10 cellular contexts compared by ENCODE assay signal in the genomic region with DNA sequence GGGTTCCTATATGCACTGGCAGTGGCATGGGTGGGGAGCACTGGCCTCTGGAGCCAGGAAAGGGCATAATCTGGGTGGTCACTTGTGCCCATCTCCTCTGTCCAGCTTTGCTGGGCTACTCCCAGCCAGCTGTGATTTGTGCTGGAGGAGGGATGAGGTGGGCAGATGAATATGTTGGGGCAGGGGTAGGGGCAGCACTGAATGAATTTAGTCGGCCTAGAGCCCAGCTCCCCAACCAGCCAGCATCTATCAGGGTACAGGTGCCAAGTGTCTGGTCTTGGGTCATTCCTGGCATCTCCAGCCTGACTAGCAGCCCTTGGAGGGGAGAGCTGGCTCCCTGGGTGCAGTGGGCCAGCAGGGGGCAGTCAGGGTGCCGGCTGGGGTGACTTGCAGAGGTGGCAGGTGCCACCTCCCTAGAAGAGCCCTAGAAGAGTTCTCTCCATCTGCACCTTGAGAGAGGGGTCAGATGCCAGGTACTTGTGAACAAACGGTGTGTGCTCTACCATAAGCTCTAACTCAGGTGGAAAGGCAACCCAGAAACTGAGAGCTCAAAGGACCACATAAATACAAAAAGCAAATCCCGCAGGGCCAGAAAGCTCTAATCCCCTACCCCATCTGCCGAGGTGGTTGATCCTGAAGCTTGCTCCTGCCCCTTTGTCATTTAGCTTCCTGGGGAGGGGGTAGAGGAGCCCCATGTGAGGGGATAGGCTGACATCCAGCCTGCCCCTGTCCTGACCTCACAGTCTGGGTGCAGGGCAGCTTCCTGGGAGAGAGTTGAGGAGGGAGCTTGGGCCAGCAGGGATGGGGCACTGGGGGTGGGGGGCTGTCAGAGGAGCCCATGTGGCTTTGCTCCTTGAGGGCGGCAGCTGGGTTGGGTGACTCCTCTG. TPM values are rescaled to one million over a fixed set of nuclear protein-coding genes. Genes with fewer than 3 reads are reported as not detected.
A peak's percentile ranks its signal among the peaks of the same experiment; 100 is the strongest.
DNase-seq lines count a peak whose midpoint lies in the region; TF ChIP-seq lines count a peak whose summit lies in the region.
"Had no signal": no experiment of that assay in that cellular context is flagged by ENCODE, and none has a peak within 500 bp of the region (broad histone marks: within the 10 kb centered on the region; RNA-seq: fewer than 3 reads in every experiment).

No MANE protein-coding gene starts in this region.

- no CpG with 5 or more reads among the region's 6 CpGs for WGBS in trophoblast cell (ENCODE audit: extremely low coverage, insufficient coverage, insufficient read length)
- 34 to 56% (median 49%) methylated on average over 5 to 6 of the region's 6 CpGs for WGBS in stomach, 5 donors

- no peak overlapping the region for H4K12ac ChIP-seq in trophoblast cell (ENCODE audit: low read depth, low read length)

- H3K4me2 ChIP-seq in trophoblast cell (ENCODE audit: low read length), result no peak overlapping the region

- no peak overlapping the region for H3K14ac ChIP-seq in trophoblast cell (ENCODE audit: low read length)

- no peak overlapping the region for H2AK5ac ChIP-seq in trophoblast cell (ENCODE audit: low read length)

- H3K23ac ChIP-seq in trophoblast cell (ENCODE audit: low read length), result no peak overlapping the region

- H2AFZ ChIP-seq in trophoblast cell (ENCODE audit: insufficient read depth, low read length, poor library complexity), result no peak overlapping the region

- H3K4me1 ChIP-seq in trophoblast cell (ENCODE audit: control insufficient read depth in 1 of 2, insufficient read depth in 2 of 2, low read length in 2 of 2) (peaks cover 5 to 9% of the 10 kb centered on the region in 2 experiments), stomach (peaks cover 12 to 33% (median 19%) of the 10 kb centered on the region in 4 donors)

- DNase-seq in NCI-H1417 (lab: John Stamatoyannopoulos, UW) (peak; percentile 12 to 87 (median 41)), NCI-H1417 treated with DMSO at 0.1 percent for 48 hours (lab: John Stamatoyannopoulos, UW) (no peak), NCI-H524 (lab: John Stamatoyannopoulos, UW) (peak; percentile 99 to 100), epidermal melanocyte (ENCODE audit: insufficient read length, low spot score) (peak; percentile 15), nucleus accumbens (lab: John Stamatoyannopoulos, UW) (peak in 36 of 56 donors; percentile 12 to 75 (median 42)), trophoblast cell (no peak), NCI-H69 (lab: John Stamatoyannopoulos, UW) (no peak), stomach (no peak)

- no peak overlapping the region for H4K91ac ChIP-seq in trophoblast cell (ENCODE audit: low read depth, low read length)

- no peak overlapping the region for H3K18ac ChIP-seq in trophoblast cell (ENCODE audit: low read length)

- no peak overlapping the region for H2BK12ac ChIP-seq in trophoblast cell (ENCODE audit: low read length)

- H3K27me3 ChIP-seq in trophoblast cell (ENCODE audit: insufficient read depth, low read length) (peaks cover 20% of the 10 kb centered on the region), stomach (peaks cover 0 to 96% (median 39%) of the 10 kb centered on the region in 3 donors)

- H3K79me2 ChIP-seq in trophoblast cell (ENCODE audit: control insufficient read depth, insufficient read depth, low read length, poor library complexity), result no peaks in the 10 kb centered on the region

- H2BK5ac ChIP-seq in trophoblast cell (ENCODE audit: low read depth, low read length, poor library complexity), result no peak overlapping the region

- H3K4me3 ChIP-seq in trophoblast cell (ENCODE audit: low read depth, low read length) (no peak overlapping the region), stomach (no peak overlapping the region)

- H2BK120ac ChIP-seq in trophoblast cell (ENCODE audit: insufficient read depth, low read length, poor library complexity), result no peak overlapping the region

- H3K27ac ChIP-seq in trophoblast cell (ENCODE audit: low read depth, low read length) (no peak overlapping the region), stomach (no peak overlapping the region)
- H3K27ac ChIP-seq: C4-2B had no signal

- no peak overlapping the region for H3K9ac ChIP-seq in trophoblast cell (ENCODE audit: low read length)

- H3K79me1 ChIP-seq in trophoblast cell (ENCODE audit: low read length), result no peaks in the 10 kb centered on the region

- TF ChIP-seq CTCF in stomach (IDR thresholded peaks at IDR 0.05), result peak in 2 of 7 experiments; percentile 2 to 16

- no peak overlapping the region for H4K8ac ChIP-seq in trophoblast cell (ENCODE audit: low read depth, low read length)

- no peak for TF ChIP-seq POLR2A in stomach (IDR thresholded peaks at IDR 0.05)

- H3K36me3 ChIP-seq in trophoblast cell (ENCODE audit: control insufficient read depth in 1 of 2, insufficient read depth in 2 of 2, low read length in 2 of 2), result no peaks in the 10 kb centered on the region
- no peaks in the 10 kb centered on the region for H3K36me3 ChIP-seq in stomach

- TF ChIP-seq EP300 in stomach (IDR thresholded peaks at IDR 0.05), result no peak

- intact Hi-C loops in stomach (cut with DNase I; ENCODE audit: low total_unique reads), result loop anchor here (10.0 kb wide), 1 partner anchor 100 kb away; no protein-coding TSS in a partner anchor

- no peak overlapping the region for H3K4ac ChIP-seq in trophoblast cell (ENCODE audit: low read depth, low read length)

- H3K9me3 ChIP-seq in trophoblast cell (ENCODE audit: insufficient read depth, low read depth, low read length) (no peaks in the 10 kb centered on the region), stomach (no peaks in the 10 kb centered on the region)

RNA-seq across cellular contexts. Expression of gene SORCS2, which starts 2.2 kb away (rescaled TPM):
- polyA plus RNA-seq in trophoblast cell (2013), result 0.14 and 0.26 TPM in 2 replicates
- total RNA-seq in stomach, result 10 to 100 TPM in 1 of 5 donors, 1 to 10 TPM in 2, under 1 TPM in 1, not detected in 1; under 0.01 to 13.0 (median 4.2) TPM
- polyA plus RNA-seq in stomach, result under 1 TPM; 0.15 to 0.50 (median 0.20) TPM
- total RNA-seq: T-helper 1 cell treated with Interleukin-12 subunit alpha and Interleukin-12 subunit beta and Interleukin-4 antibody, amounts not matched to agents 30 ng/mL and 1 ng/mL, for 36 hours had no signal

Comparison
In these comparisons a context has a peak if more than half of its experiments do, and no peak if none do; other contexts are left out.
1. DNase-seq: peak in NCI-H1417 (3 of 3), NCI-H524 (2 of 2), epidermal melanocyte (single experiment) and nucleus accumbens (36 of 56); none in NCI-H1417 treated with DMSO at 0.1 percent for 48 hours (single experiment), trophoblast cell (0 of 2), NCI-H69 (single experiment) and stomach (single experiment).